ENCODE assay signal across 6 cellular contexts in genomic region chr3:46391526-46391925, GRCh38. TPM values are rescaled to one million over a fixed set of nuclear protein-coding genes. Genes with fewer than 3 reads are reported as not detected.
"Had no signal": no experiment of that assay in that cellular context is flagged by ENCODE, and none has a peak within 500 bp of the region (broad histone marks: within the 10 kb centered on the region; RNA-seq: fewer than 3 reads in every experiment).

No MANE protein-coding gene starts in this region.

RNA-seq across cellular contexts. Expression of gene CCRL2, which starts 15.5 kb away (rescaled TPM):
- total RNA-seq: SJCRH30, SK-MEL-5 had no signal

RNA-seq across cellular contexts. Expression of gene CCR5, which starts 20.8 kb away (rescaled TPM):
- total RNA-seq: OCI-LY7, PC-3, RPMI7951, SJCRH30, SJSA1, SK-MEL-5 had no signal

RNA-seq across cellular contexts. Expression of gene CCR2, which starts 37.6 kb away (rescaled TPM):
- total RNA-seq: OCI-LY7, PC-3, RPMI7951, SJCRH30, SJSA1, SK-MEL-5 had no signal
